In genomic region chr21:30408782-30409494, GRCh38 we compare ENCODE assay signal across 6 cellular contexts. TPM values are rescaled to one million over a fixed set of nuclear protein-coding genes. Genes with fewer than 3 reads are reported as not detected.
A peak's percentile ranks its signal among the peaks of the same experiment; 100 is the strongest.
DNase-seq lines count a peak whose midpoint lies in the region; ATAC-seq, FAIRE-seq and TF ChIP-seq lines count a peak whose summit lies in the region.

No MANE protein-coding gene starts in this region.

- no TSS peak for BruUV-seq in A673 (replicated peaks; lab: Mats Ljungman, UMichigan)

- H3K27ac ChIP-seq in A673 (ENCODE audit: low read depth, low read length, poor library complexity, severe bottlenecking) (no peak overlapping the region), HUES48 (ENCODE audit: low read depth, low read length) (peak overlapping the region; percentile 36), kidney (ENCODE audit: low read depth in 2 of 2, low read length in 2 of 2) (no peak overlapping the region), caudate nucleus (ENCODE audit: low read depth, low read length) (no peak overlapping the region)

- CTCF ChIA-PET in A673 (lab: Charles Lee) = interaction anchor here (0.6 to 0.8 kb wide), 2 partner anchors 25 to 1813 kb away, joined by 3 to 6 read pairs; no protein-coding TSS in a partner anchor

- no peak overlapping the region for H3K9ac ChIP-seq in HUES48 (ENCODE audit: low read depth, low read length)
- H3K9ac ChIP-seq in kidney (ENCODE audit: low read length in 2 of 2) = no peak overlapping the region

- peak overlapping the region; percentile 39 for H3K4me3 Mint-ChIP-seq in T-helper 1 cell treated with Interleukin-12 subunit alpha and Interleukin-12 subunit beta and Interleukin-4 antibody, amounts not matched to agents 30 μg/mL and 1 μg/mL, for 36 hours

- H3K4me3 ChIP-seq in A673 (ENCODE audit: low read depth, low read length, poor library complexity, severe bottlenecking) (no peak overlapping the region), HUES48 (ENCODE audit: low read depth, low read length) (peak overlapping the region; percentile 40), kidney (ENCODE audit: low read length in 2 of 2) (peak overlapping the region in 1 of 2 donors; percentile 10)

- intact Hi-C loops in A673 (cut with micrococcal nuclease; ENCODE audit: unreplicated experiment) = loop anchor here (5.0 kb wide), 1 partner anchor 67 kb away; no protein-coding TSS in a partner anchor
- intact Hi-C loops in kidney (cut with DNase I) = no loop called here

- H3K27me3 Mint-ChIP-seq in T-helper 1 cell treated with Interleukin-12 subunit alpha and Interleukin-12 subunit beta and Interleukin-4 antibody, amounts not matched to agents 30 μg/mL and 1 μg/mL, for 36 hours (ENCODE audit: low read depth) = peaks cover 6% of the 10 kb centered on the region

- peak; percentile 84 for TF ChIP-seq CTCF in A673 (conservative IDR thresholded peaks at IDR 0.05; ENCODE audit: low read depth, low read length)
- peak; percentile 31 for TF ChIP-seq CTCF in kidney (IDR thresholded peaks at IDR 0.05; ENCODE audit: borderline replicate concordance, extremely low read depth, insufficient read depth)

- H3K27me3 ChIP-seq in A673 (replicated peaks; ENCODE audit: insufficient read depth, low read depth, low read length, poor library complexity) (no peaks in the 10 kb centered on the region), HUES48 (ENCODE audit: control insufficient read depth, insufficient read depth, low read length) (no peaks in the 10 kb centered on the region)

- H3K9me3 ChIP-seq in A673 (ENCODE audit: low read depth, low read length, poor library complexity, severe bottlenecking) (no peaks in the 10 kb centered on the region), HUES48 (ENCODE audit: control insufficient read depth, insufficient read depth, low read length) (no peaks in the 10 kb centered on the region), kidney (ENCODE audit: control insufficient read depth in 1 of 2, low read length in 2 of 2) (no peaks in the 10 kb centered on the region)

- H3K9me3 Mint-ChIP-seq in T-helper 1 cell treated with Interleukin-12 subunit alpha and Interleukin-12 subunit beta and Interleukin-4 antibody, amounts not matched to agents 30 μg/mL and 1 μg/mL, for 36 hours = no peaks in the 10 kb centered on the region

- H3K36me3 ChIP-seq in A673 (ENCODE audit: insufficient read depth, low read length, poor library complexity, severe bottlenecking) = no peaks in the 10 kb centered on the region
- H3K36me3 ChIP-seq in HUES48 (ENCODE audit: control insufficient read depth, insufficient read depth, low read length) = no peaks in the 10 kb centered on the region
- no peaks in the 10 kb centered on the region for H3K36me3 ChIP-seq in kidney (ENCODE audit: control insufficient read depth in 1 of 2, insufficient read depth in 2 of 2, low read length in 2 of 2)

- H3K36me3 Mint-ChIP-seq in T-helper 1 cell treated with Interleukin-12 subunit alpha and Interleukin-12 subunit beta and Interleukin-4 antibody, amounts not matched to agents 30 μg/mL and 1 μg/mL, for 36 hours (ENCODE audit: low read depth) = no peaks in the 10 kb centered on the region

- DNase-seq in A673 (ENCODE audit: low spot score) (peak; percentile 91), kidney (no peak), caudate nucleus (lab: John Stamatoyannopoulos, UW) (no peak)

- H3K4me1 ChIP-seq in A673 (ENCODE audit: insufficient read depth, low read length, poor library complexity, severe bottlenecking) (no peaks in the 10 kb centered on the region), HUES48 (ENCODE audit: control insufficient read depth, insufficient read depth, low read length) (no peaks in the 10 kb centered on the region), kidney (ENCODE audit: control insufficient read depth in 1 of 2, insufficient read depth in 1 of 2, low read depth in 1 of 2, low read length in 2 of 2) (no peaks in the 10 kb centered on the region)

- H3K4me1 Mint-ChIP-seq in T-helper 1 cell treated with Interleukin-12 subunit alpha and Interleukin-12 subunit beta and Interleukin-4 antibody, amounts not matched to agents 30 μg/mL and 1 μg/mL, for 36 hours (ENCODE audit: low read depth) = peaks cover 3% of the 10 kb centered on the region

- no peak for FAIRE-seq in kidney (lab: Jason Lieb, UNC)

- no peak for ATAC-seq in GM19328 (IDR thresholded peaks at IDR 0.05; ENCODE audit: unreplicated experiment)

- POLR2A ChIA-PET in A673 (lab: Charles Lee; ENCODE audit: low non-redundant PET) = no interaction called here

- no peak overlapping the region for H3K27ac Mint-ChIP-seq in T-helper 1 cell treated with Interleukin-12 subunit alpha and Interleukin-12 subunit beta and Interleukin-4 antibody, amounts not matched to agents 30 μg/mL and 1 μg/mL, for 36 hours

RNA-seq across cellular contexts. Expression of gene KRTAP13-1, which starts 13.1 kb away (rescaled TPM):
- total RNA-seq in A673 (2021) (not detected in 2 replicates), kidney (not detected)
- not detected for polyA plus RNA-seq in kidney (ENCODE audit: insufficient read depth, low read depth, low replicate concordance)

RNA-seq across cellular contexts. Expression of gene KRTAP13-3, which starts 16.8 kb away (rescaled TPM):
- total RNA-seq in A673 (2021) (not detected in 2 replicates), kidney (not detected)
- not detected for polyA plus RNA-seq in kidney (ENCODE audit: insufficient read depth, low read depth, low replicate concordance)

RNA-seq across cellular contexts. Expression of gene KRTAP13-4, which starts 21.1 kb away (rescaled TPM):
- total RNA-seq in A673 (2021) (not detected in 2 replicates), kidney (not detected)
- not detected for polyA plus RNA-seq in kidney (ENCODE audit: insufficient read depth, low read depth, low replicate concordance)

RNA-seq across cellular contexts. Expression of gene KRTAP15-1, which starts 31.1 kb away (rescaled TPM):
- total RNA-seq in A673 (2021) (not detected in 2 replicates), kidney (not detected)
- not detected for polyA plus RNA-seq in kidney (ENCODE audit: insufficient read depth, low read depth, low replicate concordance)

RNA-seq across cellular contexts. Expression of gene KRTAP13-2, which starts 36.9 kb away (rescaled TPM):
- total RNA-seq in A673 (2021) (not detected in 2 replicates), kidney (not detected)
- polyA plus RNA-seq in kidney (ENCODE audit: insufficient read depth, low read depth, low replicate concordance) = not detected
